Comparison of ENCODE assay signal across 9 cellular contexts in the genomic region with DNA sequence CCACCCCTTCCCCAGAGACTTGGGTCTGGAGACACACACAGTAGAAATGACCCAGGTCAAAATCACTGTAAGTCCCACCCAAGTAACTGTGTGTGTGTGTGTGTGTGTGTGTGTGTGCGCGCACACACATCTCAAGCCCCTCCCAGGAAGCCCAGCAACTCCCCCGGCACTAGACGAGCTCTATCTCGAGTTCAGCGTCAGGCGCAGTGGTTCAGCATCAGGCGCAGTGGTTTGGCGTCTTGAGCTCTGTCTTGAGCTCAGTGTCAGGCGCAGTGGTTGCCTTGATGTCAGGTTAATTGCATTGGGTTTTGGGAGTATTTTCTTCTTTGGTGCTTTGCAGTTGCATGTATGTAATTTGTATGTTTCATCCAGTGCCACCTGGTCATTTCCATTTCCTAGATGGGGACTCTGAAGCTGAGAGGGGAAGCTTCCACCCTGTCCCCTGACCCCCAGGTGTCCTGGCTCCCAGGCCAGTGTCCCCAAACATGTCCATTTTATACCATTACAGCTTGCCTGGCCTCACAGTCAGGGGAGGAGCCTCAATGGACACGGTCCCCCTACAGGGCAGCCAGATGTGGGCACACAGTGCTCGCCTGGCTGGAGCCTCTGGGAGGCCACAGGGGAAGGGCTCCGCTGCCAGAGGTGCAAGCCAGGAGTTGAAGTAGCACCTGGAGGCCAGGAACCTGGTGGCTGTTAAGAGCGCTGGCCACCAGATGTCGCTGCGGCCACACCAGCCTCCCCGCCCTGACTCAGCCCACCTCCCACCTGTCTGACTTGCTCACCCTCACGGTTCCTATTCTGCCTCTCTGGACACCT.
DNase-seq lines count a peak whose midpoint lies in the region; ATAC-seq and TF ChIP-seq lines count a peak whose summit lies in the region.
"Had no signal": no experiment of that assay in that cellular context is flagged by ENCODE, and none has a peak within 500 bp of the region (broad histone marks: within the 10 kb centered on the region; RNA-seq: fewer than 3 reads in every experiment).

No MANE protein-coding gene starts in this region.

- H3K4me1 Mint-ChIP-seq in activated T-helper 17 cell treated with anti-CD3 and anti-CD28 coated beads, Interleukin-2, amount 50 U/mL, for 72 hours, result no peaks in the 10 kb centered on the region

- H3K4me3 Mint-ChIP-seq in activated T-helper 17 cell treated with anti-CD3 and anti-CD28 coated beads, Interleukin-2, amount 50 U/mL, for 72 hours, result no peak overlapping the region

- peak; percentile 45 for DNase-seq in COR-L47 (lab: John Stamatoyannopoulos, UW)
- peak; percentile 62 for DNase-seq in HT1080 (ENCODE audit: low read depth)
- DNase-seq in RKO (ENCODE audit: low spot score), result peak; percentile 52
- peak; percentile 26 to 78 (median 56) for DNase-seq in head of caudate nucleus
- peak; percentile 85 for DNase-seq in spleen

- H3K9me3 ChIP-seq in spleen, result no peaks in the 10 kb centered on the region

- H3K36me3 Mint-ChIP-seq in activated T-helper 17 cell treated with anti-CD3 and anti-CD28 coated beads, Interleukin-2, amount 50 U/mL, for 72 hours (ENCODE audit: low read depth), result no peaks in the 10 kb centered on the region

- no peak overlapping the region for H3K27ac ChIP-seq in spleen
- H3K27ac ChIP-seq: SK-N-MC had no signal

- peaks cover 0 to 19% (median 8%) of the 10 kb centered on the region in 6 donors for H3K4me1 ChIP-seq in spleen

- no peaks in the 10 kb centered on the region for H3K27me3 Mint-ChIP-seq in activated T-helper 17 cell treated with anti-CD3 and anti-CD28 coated beads, Interleukin-2, amount 50 U/mL, for 72 hours

- TF ChIP-seq CTCF in spleen (IDR thresholded peaks at IDR 0.05 in 8 of 11, conservative IDR thresholded peaks at IDR 0.05 in 3 of 11), result peak in 10 of 11 experiments; percentile 52 to 83 (median 74)

- H3K27ac Mint-ChIP-seq in activated T-helper 17 cell treated with anti-CD3 and anti-CD28 coated beads, Interleukin-2, amount 50 U/mL, for 72 hours, result no peak overlapping the region

- intact Hi-C loops in head of caudate nucleus (cut with DNase I), result no loop called here
- intact Hi-C loops in spleen (cut with DNase I; ENCODE audit: low total_unique reads), result loop anchor here (5.0 to 10.0 kb wide), 2 partner anchors 107 to 945 kb away; partner anchors contain the start of gene SULF2

- no peak overlapping the region for H3K4me3 ChIP-seq in spleen
- H3K4me3 ChIP-seq: SK-N-MC had no signal

- ATAC-seq in activated T-helper 17 cell treated with anti-CD3 and anti-CD28 coated beads, Interleukin-2, amount 50 U/mL, for 72 hours (replicated peaks), result peak; percentile 85
- ATAC-seq in GM21360 (IDR thresholded peaks at IDR 0.05; ENCODE audit: unreplicated experiment) (no peak), HG02642 (IDR thresholded peaks at IDR 0.05; ENCODE audit: poor library complexity, unreplicated experiment) (no peak)

- H3K9me3 Mint-ChIP-seq in activated T-helper 17 cell treated with anti-CD3 and anti-CD28 coated beads, Interleukin-2, amount 50 U/mL, for 72 hours, result no peaks in the 10 kb centered on the region

- H3K36me3 ChIP-seq in spleen, result no peaks in the 10 kb centered on the region

- no peak for TF ChIP-seq POLR2A in spleen (IDR thresholded peaks at IDR 0.05)

- WGBS in spleen, 5 donors, result 25 to 38% (median 26%) methylated on average over 14 to 18 of the region's 18 CpGs

- H3K27me3 ChIP-seq in spleen (replicated peaks in 1 of 7), result peaks cover 0 to 13% (median 0%) of the 10 kb centered on the region in 7 donors
